2 cellular contexts compared by ENCODE assay signal in genomic region chr2:7193457-7193856, GRCh38.
TF ChIP-seq lines count a peak whose summit lies in the region.

No MANE protein-coding gene starts in this region.

TF ChIP-seq in HepG2, 621 proteins besides CTCF, POLR2A, EP300 and RAD21:
- TF ChIP-seq MAFF (IDR thresholded peaks at IDR 0.05; ENCODE audit: low read depth, low read length) (peak; percentile 89), MAFK (conservative IDR thresholded peaks at IDR 0.05 in 1 of 2, IDR thresholded peaks at IDR 0.05 in 1 of 2; ENCODE audit: low read length in 2 of 2) (peak; percentile 88 to 91), ZNF577 (CRISPR knock-in tag; IDR thresholded peaks at IDR 0.05; ENCODE audit: borderline replicate concordance, low read depth) (no peak)

TF ChIP-seq in IMR-90, 13 proteins besides CTCF, POLR2A, EP300 and RAD21:
- TF ChIP-seq CEBPB (IDR thresholded peaks at IDR 0.05; ENCODE audit: low read depth, low read length) (no peak), MAFK (IDR thresholded peaks at IDR 0.05; ENCODE audit: low read depth, low read length) (peak; percentile 29; the same call in 1 of the 2 replicates)
